In the genomic region with DNA sequence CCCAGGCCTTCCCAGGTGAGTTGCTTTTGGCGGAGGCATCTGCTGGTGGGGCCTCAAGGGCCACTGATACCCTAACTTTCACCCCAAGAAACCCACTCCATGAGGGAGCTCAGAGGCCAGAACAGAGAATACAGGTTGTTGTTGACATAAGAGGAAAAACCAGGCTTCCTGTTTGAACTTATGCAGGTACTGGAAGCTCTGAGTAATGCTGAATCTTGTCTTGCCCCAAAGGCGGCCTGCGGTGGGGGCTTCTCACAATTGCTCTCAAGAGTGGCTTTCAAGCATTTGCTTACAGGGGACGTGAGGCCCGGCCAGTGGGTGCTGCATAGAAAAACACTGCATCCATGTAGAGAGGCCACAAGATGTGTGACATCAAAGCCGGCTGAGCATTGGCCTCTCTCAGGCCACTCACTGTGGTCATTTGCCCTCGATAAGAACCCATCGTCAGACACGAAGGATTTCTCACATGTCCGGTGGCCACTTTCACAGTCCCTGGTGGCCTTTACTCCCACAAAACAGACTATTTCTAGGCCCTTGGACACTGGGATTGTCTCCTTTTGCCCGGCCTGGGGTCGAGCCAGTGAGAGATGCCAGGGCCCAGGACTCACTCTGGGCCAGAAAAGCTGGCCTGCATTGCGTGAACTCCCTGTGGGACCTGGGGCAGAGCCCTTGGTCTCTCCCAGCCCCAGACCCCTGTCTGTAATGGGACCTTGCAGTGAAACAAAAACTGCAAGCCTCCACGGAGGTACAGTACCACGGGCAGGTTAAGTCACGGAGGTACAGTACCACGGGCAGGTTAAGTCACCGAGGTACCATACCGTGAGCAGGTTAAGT, we compare ENCODE assay signal across 11 cellular contexts. TPM values are rescaled to one million over a fixed set of nuclear protein-coding genes. Genes with fewer than 3 reads are reported as not detected.
DNase-seq lines count a peak whose midpoint lies in the region; ATAC-seq and TF ChIP-seq lines count a peak whose summit lies in the region.
"Had no signal": no experiment of that assay in that cellular context is flagged by ENCODE, and none has a peak within 500 bp of the region (broad histone marks: within the 10 kb centered on the region; RNA-seq: fewer than 3 reads in every experiment).

No MANE protein-coding gene starts in this region.

- H3K27me3 ChIP-seq in endodermal cell (ENCODE audit: control insufficient read depth, insufficient read depth, low read length, poor library complexity, severe bottlenecking): no peaks in the 10 kb centered on the region
- H3K27me3 ChIP-seq: breast epithelium had no signal

- H3K4me1 ChIP-seq in endodermal cell (ENCODE audit: control insufficient read depth, insufficient read depth, low read length): no peaks in the 10 kb centered on the region
- H3K4me1 ChIP-seq: breast epithelium had no signal

- no peaks in the 10 kb centered on the region for H3K9me3 Mint-ChIP-seq in endodermal cell

- H3K36me3 ChIP-seq in endodermal cell (ENCODE audit: control insufficient read depth, insufficient read depth, low read length): no peaks in the 10 kb centered on the region
- H3K36me3 ChIP-seq: breast epithelium had no signal

- H3K27me3 Mint-ChIP-seq in endodermal cell (ENCODE audit: insufficient read depth): no peaks in the 10 kb centered on the region

- no peaks in the 10 kb centered on the region for H3K36me3 Mint-ChIP-seq in endodermal cell (ENCODE audit: low read depth)

- H3K27ac Mint-ChIP-seq in endodermal cell: peak overlapping the region; percentile 17

- 88 to 91% methylated on average over 16 to 19 of the region's 19 CpGs for WGBS in endodermal cell (ENCODE audit: insufficient coverage in 1 of 2, insufficient read length in 1 of 2), 2 experiments

- H3K9ac ChIP-seq in endodermal cell (ENCODE audit: extremely low read depth, low read length, poor library complexity, severe bottlenecking): no peak overlapping the region

- DNase-seq in T-helper 22 cell (ENCODE audit: low read depth) (peak; percentile 34), endodermal cell (no peak), NCI-H1092 (lab: John Stamatoyannopoulos, UW) (no peak), NCI-H187 (lab: John Stamatoyannopoulos, UW) (no peak)
- peak; percentile 74 for DNase-seq in activated T-cell treated with anti-CD3 and anti-CD28 coated beads, Interleukin-2, amount 50 U/mL, for 1 hour
- peak; percentile 64 for DNase-seq in stimulated activated CD8-positive, alpha-beta memory T cell treated with anti-CD3 and anti-CD28 coated beads, Interleukin-2, amount 100 ng/mL, for 48 hours (ENCODE audit: low read depth in 2 of 2)
- DNase-seq: C1 segment of cervical spinal cord, NCI-H1417 had no signal

- H3K4me3 ChIP-seq in endodermal cell (ENCODE audit: low read length): no peak overlapping the region
- H3K4me3 ChIP-seq: breast epithelium had no signal

- no peak overlapping the region for H3K27ac ChIP-seq in endodermal cell (ENCODE audit: low read depth, low read length)
- H3K27ac ChIP-seq: breast epithelium had no signal

- TF ChIP-seq CTCF in endodermal cell (conservative IDR thresholded peaks at IDR 0.05): no peak

- H3K4me3 Mint-ChIP-seq in endodermal cell: no peak overlapping the region

- ATAC-seq in HG02938 (IDR thresholded peaks at IDR 0.05; ENCODE audit: unreplicated experiment) (no peak), GM21619 (IDR thresholded peaks at IDR 0.05; ENCODE audit: unreplicated experiment) (no peak)

- no peaks in the 10 kb centered on the region for H3K9me3 ChIP-seq in endodermal cell (ENCODE audit: control insufficient read depth, low read length)
- H3K9me3 ChIP-seq: breast epithelium had no signal

- H3K4me1 Mint-ChIP-seq in endodermal cell: peaks cover 10% of the 10 kb centered on the region

RNA-seq across cellular contexts. Expression of a gene that starts 34.5 kb away (rescaled TPM):
- total RNA-seq in endodermal cell: 10 to 100 TPM; 14.9 to 19.4 TPM
- polyA plus RNA-seq in endodermal cell (2013, experiment 1 of 2): 9.0 TPM
- 8.9 TPM for polyA plus RNA-seq in endodermal cell (2013, experiment 2 of 2)

Comparison
In these comparisons a context has a peak if more than half of its experiments do, and no peak if none do; other contexts are left out.
1. DNase-seq: peak in T-helper 22 cell (single experiment), activated T-cell treated with anti-CD3 and anti-CD28 coated beads, Interleukin-2, amount 50 U/mL, for 1 hour (single experiment) and stimulated activated CD8-positive, alpha-beta memory T cell treated with anti-CD3 and anti-CD28 coated beads, Interleukin-2, amount 100 ng/mL, for 48 hours (2 of 2); none in endodermal cell (single experiment), NCI-H1092 (single experiment) and NCI-H187 (0 of 2).